ENCODE assay signal across 20 cellular contexts in genomic region chr7:130418306-130418705, GRCh38. TPM values are rescaled to one million over a fixed set of nuclear protein-coding genes. Genes with fewer than 3 reads are reported as not detected.
DNase-seq lines count a peak whose midpoint lies in the region; ATAC-seq and TF ChIP-seq lines count a peak whose summit lies in the region.
"Had no signal": no experiment of that assay in that cellular context is flagged by ENCODE, and none has a peak within 500 bp of the region (broad histone marks: within the 10 kb centered on the region; RNA-seq: fewer than 3 reads in every experiment).

No MANE protein-coding gene starts in this region.

- H3F3A ChIP-seq in PC-3 (ENCODE audit: low read length, unreplicated experiment): no peaks in the 10 kb centered on the region

- H3K4me3 Mint-ChIP-seq in activated T-cell treated with anti-CD3 and anti-CD28 coated beads, Interleukin-2, amount 50 U/mL, for 24 hours: no peak overlapping the region
- H3K4me3 Mint-ChIP-seq in activated T-cell treated with anti-CD3 and anti-CD28 coated beads, Interleukin-2, amount 50 U/mL, for 4 hours: no peak overlapping the region

- H4K91ac ChIP-seq in trophoblast cell (ENCODE audit: low read depth, low read length): no peak overlapping the region

- no peak overlapping the region for H2AK5ac ChIP-seq in trophoblast cell (ENCODE audit: low read length)

- TF ChIP-seq CTCF in PC-3 (conservative IDR thresholded peaks at IDR 0.05; ENCODE audit: low read depth, low read length) (no peak), mammary epithelial cell (conservative IDR thresholded peaks at IDR 0.05 in 1 of 2, IDR thresholded peaks at IDR 0.05 in 1 of 2; ENCODE audit: extremely low read depth in 1 of 2, insufficient read depth in 1 of 2, low read depth in 1 of 2, low read length in 2 of 2) (no peak)

- H3K4me1 ChIP-seq in PC-3 (ENCODE audit: insufficient read depth, low read length) (peaks cover 33% of the 10 kb centered on the region), mammary epithelial cell (ENCODE audit: insufficient read depth, low read length) (peaks cover 27% of the 10 kb centered on the region), trophoblast cell (ENCODE audit: control insufficient read depth in 1 of 2, insufficient read depth in 2 of 2, low read length in 2 of 2) (peaks cover 3 to 6% of the 10 kb centered on the region in 2 experiments)
- H3K4me1 ChIP-seq: ascending aorta had no signal

- no peaks in the 10 kb centered on the region for H4K20me1 ChIP-seq in PC-3 (ENCODE audit: low read length)
- H4K20me1 ChIP-seq in mammary epithelial cell (ENCODE audit: insufficient read depth, low read length): no peaks in the 10 kb centered on the region

- H3K9ac ChIP-seq in PC-3 (ENCODE audit: low read length) (no peak overlapping the region), mammary epithelial cell (ENCODE audit: insufficient read depth, low read length) (peak overlapping the region; percentile 47), trophoblast cell (ENCODE audit: low read length) (no peak overlapping the region)

- no peak overlapping the region for H4K12ac ChIP-seq in trophoblast cell (ENCODE audit: low read depth, low read length)

- in situ Hi-C loops in mammary epithelial cell (cut with MboI; ENCODE audit: low sequenced_read_pairs in 2 of 2): no loop called here

- H3K27me3 Mint-ChIP-seq in activated T-cell treated with anti-CD3 and anti-CD28 coated beads, Interleukin-2, amount 50 U/mL, for 24 hours: no peaks in the 10 kb centered on the region
- no peaks in the 10 kb centered on the region for H3K27me3 Mint-ChIP-seq in activated T-cell treated with anti-CD3 and anti-CD28 coated beads, Interleukin-2, amount 50 U/mL, for 4 hours (ENCODE audit: low read depth)

- DNase-seq in activated T-cell treated with anti-CD3 and anti-CD28 coated beads, Interleukin-2, amount 50 U/mL, for 24 hours: no peak
- no peak for DNase-seq in activated T-cell treated with anti-CD3 and anti-CD28 coated beads, Interleukin-2, amount 50 U/mL, for 4 hours
- DNase-seq in PC-3: peak; percentile 12
- peak; percentile 82 for DNase-seq in mammary epithelial cell
- DNase-seq in trophoblast cell: peak; percentile 71 to 90
- no peak for DNase-seq in OCI-M1 (lab: John Stamatoyannopoulos, UW)
- no peak for DNase-seq in NCI-H526 treated with DMSO at 0.1 percent for 48 hours (lab: John Stamatoyannopoulos, UW)
- DNase-seq: activated effector memory CD4-positive, alpha-beta T cell treated with anti-CD3 and anti-CD28 coated beads, Interleukin-2, amount 50 U/mL, for 16 hours; BE2C; midbrain; NCI-H2107; NCI-H510A treated with DMSO at 0.1 percent for 48 hours; spleen; stimulated activated CD4-positive, alpha-beta T cell treated with anti-CD3 and anti-CD28 coated beads, Interleukin-4, amount 100 ng/mL, for 24 hours; stomach had no signal

- CTCF ChIA-PET in PC-3 (lab: Charles Lee) (no interaction called here), mammary epithelial cell (lab: Charles Lee; ENCODE audit: low non-redundant PET) (no interaction called here)

- peak overlapping the region; percentile 27 for H4K8ac ChIP-seq in trophoblast cell (ENCODE audit: low read depth, low read length)

- H3K36me3 Mint-ChIP-seq in activated T-cell treated with anti-CD3 and anti-CD28 coated beads, Interleukin-2, amount 50 U/mL, for 24 hours (ENCODE audit: low read depth): peaks cover 2% of the 10 kb centered on the region
- H3K36me3 Mint-ChIP-seq in activated T-cell treated with anti-CD3 and anti-CD28 coated beads, Interleukin-2, amount 50 U/mL, for 4 hours (ENCODE audit: insufficient read depth): peaks cover 4% of the 10 kb centered on the region

- H2AFZ ChIP-seq in PC-3 (ENCODE audit: low read length): no peak overlapping the region
- H2AFZ ChIP-seq in mammary epithelial cell (ENCODE audit: low read depth, low read length): peak overlapping the region; percentile 93
- H2AFZ ChIP-seq in trophoblast cell (ENCODE audit: insufficient read depth, low read length, poor library complexity): no peak overlapping the region

- H2BK5ac ChIP-seq in trophoblast cell (ENCODE audit: low read depth, low read length, poor library complexity): peak overlapping the region; percentile 52

- peak overlapping the region; percentile 22 for H3K14ac ChIP-seq in trophoblast cell (ENCODE audit: low read length)

- H3K27me3 ChIP-seq in PC-3 (ENCODE audit: low read length) (no peaks in the 10 kb centered on the region), mammary epithelial cell (ENCODE audit: insufficient read depth, low read length) (no peaks in the 10 kb centered on the region), trophoblast cell (ENCODE audit: insufficient read depth, low read length) (no peaks in the 10 kb centered on the region)
- H3K27me3 ChIP-seq: ascending aorta, BE2C, spleen, stomach had no signal

- H3K36me3 ChIP-seq in PC-3 (ENCODE audit: low read depth, low read length): no peaks in the 10 kb centered on the region
- no peaks in the 10 kb centered on the region for H3K36me3 ChIP-seq in mammary epithelial cell (ENCODE audit: insufficient read depth, low read length)
- no peaks in the 10 kb centered on the region for H3K36me3 ChIP-seq in trophoblast cell (ENCODE audit: control insufficient read depth in 1 of 2, insufficient read depth in 2 of 2, low read length in 2 of 2)
- H3K36me3 ChIP-seq: ascending aorta, BE2C, stomach had no signal

- H3K9me3 ChIP-seq in PC-3 (ENCODE audit: low read length) (no peaks in the 10 kb centered on the region), mammary epithelial cell (replicated peaks; ENCODE audit: insufficient read depth, low read length) (no peaks in the 10 kb centered on the region), trophoblast cell (ENCODE audit: insufficient read depth, low read depth, low read length) (no peaks in the 10 kb centered on the region)
- H3K9me3 ChIP-seq: ascending aorta, BE2C, spleen, stomach had no signal

- no peaks in the 10 kb centered on the region for H3K9me2 ChIP-seq in PC-3 (replicated peaks; ENCODE audit: low read length)

- peaks cover 6% of the 10 kb centered on the region for H3K79me1 ChIP-seq in trophoblast cell (ENCODE audit: low read length)

- H3K4me3 ChIP-seq in PC-3 (ENCODE audit: low read length) (no peak overlapping the region), mammary epithelial cell (replicated peaks in 1 of 3; ENCODE audit: insufficient read depth in 1 of 3, low read depth in 2 of 3, low read length in 3 of 3) (no peak overlapping the region), trophoblast cell (ENCODE audit: low read depth, low read length) (no peak overlapping the region)
- H3K4me3 ChIP-seq: ascending aorta, spleen, stomach had no signal

- 17% methylated on average over 6 of the region's 7 CpGs for WGBS in mammary epithelial cell (ENCODE audit: low coverage, missing lambda C conversion rate)
- no CpG with 5 or more reads among the region's 7 CpGs for WGBS in trophoblast cell (ENCODE audit: extremely low coverage, insufficient coverage, insufficient read length)

- no peak overlapping the region for H2BK120ac ChIP-seq in trophoblast cell (ENCODE audit: insufficient read depth, low read length, poor library complexity)

- intact Hi-C loops in PC-3 (cut with micrococcal nuclease): no loop called here
- intact Hi-C loops in mammary epithelial cell (cut with micrococcal nuclease): loop anchor here (1.0 to 5.0 kb wide), 2 partner anchors 62 to 126 kb away; partner anchors contain the start of gene CPA4

- H3K18ac ChIP-seq in trophoblast cell (ENCODE audit: low read length): no peak overlapping the region

- H3K79me2 ChIP-seq in PC-3 (ENCODE audit: low read length): no peaks in the 10 kb centered on the region
- H3K79me2 ChIP-seq in mammary epithelial cell (ENCODE audit: insufficient read depth, low read length): no peaks in the 10 kb centered on the region
- H3K79me2 ChIP-seq in trophoblast cell (ENCODE audit: control insufficient read depth, insufficient read depth, low read length, poor library complexity): no peaks in the 10 kb centered on the region

- POLR2A ChIA-PET in PC-3 (lab: Charles Lee; ENCODE audit: unreplicated experiment): no interaction called here

- BruUV-seq in PC-3 (replicated peaks; lab: Mats Ljungman, UMichigan) (no TSS peak), mammary epithelial cell (replicated peaks; lab: Mats Ljungman, UMichigan) (no TSS peak)

- H3K23ac ChIP-seq in trophoblast cell (ENCODE audit: low read length): no peak overlapping the region

- ATAC-seq in activated T-cell treated with anti-CD3 and anti-CD28 coated beads, Interleukin-2, amount 50 U/mL, for 4 hours: no peak
- ATAC-seq in PC-3 (no peak), HG02763 (IDR thresholded peaks at IDR 0.05; ENCODE audit: unreplicated experiment) (no peak)
- ATAC-seq: activated CD4-positive, CD25-positive, alpha-beta regulatory T cell treated with anti-CD3 and anti-CD28 coated beads, Interleukin-2, amount 50 U/mL, for 24 hours; HCT116; left lobe of liver had no signal

- H3K4ac ChIP-seq in trophoblast cell (ENCODE audit: low read depth, low read length): no peak overlapping the region

- peaks cover 87% of the 10 kb centered on the region for H3K4me1 Mint-ChIP-seq in activated T-cell treated with anti-CD3 and anti-CD28 coated beads, Interleukin-2, amount 50 U/mL, for 24 hours (ENCODE audit: low read depth)
- peaks cover 64% of the 10 kb centered on the region for H3K4me1 Mint-ChIP-seq in activated T-cell treated with anti-CD3 and anti-CD28 coated beads, Interleukin-2, amount 50 U/mL, for 4 hours (ENCODE audit: low read depth)

- H2BK12ac ChIP-seq in trophoblast cell (ENCODE audit: low read length): no peak overlapping the region

- no peak overlapping the region for H3K4me2 ChIP-seq in PC-3 (ENCODE audit: low read length)
- peak overlapping the region; percentile 75 for H3K4me2 ChIP-seq in mammary epithelial cell (ENCODE audit: insufficient read depth, low read depth, low read length)
- no peak overlapping the region for H3K4me2 ChIP-seq in trophoblast cell (ENCODE audit: low read length)

- H3K27ac ChIP-seq in PC-3 (ENCODE audit: low read length): no peak overlapping the region
- H3K27ac ChIP-seq in mammary epithelial cell (ENCODE audit: insufficient read depth, low read depth, low read length): peak overlapping the region; percentile 93
- peak overlapping the region; percentile 36 for H3K27ac ChIP-seq in trophoblast cell (ENCODE audit: low read depth, low read length)
- H3K27ac ChIP-seq: ascending aorta, spleen, stomach had no signal

- H3K27ac Mint-ChIP-seq in activated T-cell treated with anti-CD3 and anti-CD28 coated beads, Interleukin-2, amount 50 U/mL, for 24 hours: peak overlapping the region; percentile 74

- dilution Hi-C loops in mammary epithelial cell (cut with HindIII; ENCODE audit: low sequenced_read_pairs): loop anchor here (5.0 kb wide), 1 partner anchor 74 kb away; the partner anchor contains the start of gene MEST

- no peaks in the 10 kb centered on the region for H3K9me3 Mint-ChIP-seq in activated T-cell treated with anti-CD3 and anti-CD28 coated beads, Interleukin-2, amount 50 U/mL, for 24 hours
- H3K9me3 Mint-ChIP-seq in activated T-cell treated with anti-CD3 and anti-CD28 coated beads, Interleukin-2, amount 50 U/mL, for 4 hours: no peaks in the 10 kb centered on the region

RNA-seq across cellular contexts. Expression of gene CEP41, which starts 22.5 kb away (rescaled TPM):
- total RNA-seq in activated T-cell treated with anti-CD3 and anti-CD28 coated beads, Interleukin-2, amount 50 U/mL, for 4 hours: 10 to 100 TPM in 2 of 3 donors, 1 to 10 TPM in 1; 9.5 to 13.9 (median 13.2) TPM
- total RNA-seq in PC-3 (2014; rRNA removed) (10.4 and 10.7 TPM in 2 replicates), mammary epithelial cell (10 to 100 TPM; 13.0 to 15.5 TPM)
- 21.2 TPM for polyA plus RNA-seq in mammary epithelial cell
- 9.1 TPM for polyA minus RNA-seq in mammary epithelial cell
- 13.5 and 14.0 TPM in 2 replicates for polyA plus RNA-seq in trophoblast cell (2013)

RNA-seq across cellular contexts. Expression of gene CPA1, which starts 38.0 kb away (rescaled TPM):
- 10 to 100 TPM in 1 of 3 donors, 1 to 10 TPM in 2; 4.9 to 11.6 (median 7.4) TPM for total RNA-seq in activated T-cell treated with anti-CD3 and anti-CD28 coated beads, Interleukin-2, amount 50 U/mL, for 4 hours
- not detected in 2 replicates for total RNA-seq in PC-3 (2014; rRNA removed)
- under 1 TPM in 1 of 2 donors, not detected in 1; 0.67 TPM for total RNA-seq in mammary epithelial cell
- polyA plus RNA-seq in mammary epithelial cell: not detected
- polyA minus RNA-seq in mammary epithelial cell: not detected
- 0.14 TPM in 2 replicates for polyA plus RNA-seq in trophoblast cell (2013)
- total RNA-seq: ascending aorta, stomach had no signal

Comparison
In these comparisons a context has a peak if more than half of its experiments do, and no peak if none do; other contexts are left out.
1. DNase-seq: peak in PC-3 (single experiment), mammary epithelial cell (single experiment) and trophoblast cell (2 of 2); none in activated T-cell treated with anti-CD3 and anti-CD28 coated beads, Interleukin-2, amount 50 U/mL, for 24 hours (single experiment), activated T-cell treated with anti-CD3 and anti-CD28 coated beads, Interleukin-2, amount 50 U/mL, for 4 hours (single experiment), OCI-M1 (single experiment) and NCI-H526 treated with DMSO at 0.1 percent for 48 hours (single experiment).